ENCODE assay signal across 15 cellular contexts in the genomic region with DNA sequence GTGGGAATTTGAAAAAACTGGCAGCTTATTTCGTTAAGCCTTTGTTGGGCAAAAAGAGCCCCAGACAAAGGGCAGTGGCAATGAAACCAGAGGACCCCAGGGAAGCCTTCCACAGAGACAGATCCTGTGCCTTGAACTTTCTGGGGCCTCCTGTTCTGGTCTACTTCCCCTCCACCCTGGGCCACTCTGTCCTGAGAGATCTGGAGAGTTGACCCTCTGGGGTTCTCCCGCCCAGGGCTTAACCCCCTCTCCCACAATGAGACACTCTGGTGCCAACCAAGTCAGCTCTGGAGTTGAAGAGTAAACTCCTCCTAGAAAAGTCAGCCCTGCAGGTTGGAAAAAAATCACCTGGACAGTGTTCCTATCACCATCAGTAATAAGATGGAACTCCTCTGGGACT.
"Had no signal": no experiment of that assay in that cellular context is flagged by ENCODE, and none has a peak within 500 bp of the region (broad histone marks: within the 10 kb centered on the region; RNA-seq: fewer than 3 reads in every experiment).

No MANE protein-coding gene starts in this region.

- DNase-seq: activated CD4-positive, alpha-beta T cell treated with anti-CD3 and anti-CD28 coated beads, Interleukin-2, amount 50 U/mL, for 1 hour; activated CD4-positive, CD25-positive, alpha-beta regulatory T cell; activated naive CD4-positive, alpha-beta T cell treated with anti-CD3 and anti-CD28 coated beads, Interleukin-2, amount 50 U/mL, for 16 hours; adrenal gland; dermis blood vessel endothelial cell; esophagus squamous epithelium; foreskin fibroblast; islet precursor cell; midbrain; retina; stimulated activated CD4-positive, alpha-beta T cell treated with anti-CD3 and anti-CD28 coated beads, Interleukin-4, amount 100 ng/mL, for 4 hours; trophoblast cell had no signal

- H3K27me3 ChIP-seq: adrenal gland, esophagus squamous epithelium had no signal

- ATAC-seq: SK-N-SH treated with all-trans-retinoic acid at 6 μM for 48 hours had no signal

- H3K9me3 Mint-ChIP-seq: central memory CD8-positive, alpha-beta T cell had no signal

- H3K4me3 Mint-ChIP-seq: central memory CD8-positive, alpha-beta T cell had no signal

- H3K9me3 ChIP-seq: adrenal gland, esophagus squamous epithelium had no signal

- H3K4me1 Mint-ChIP-seq: central memory CD8-positive, alpha-beta T cell had no signal

- H3K4me3 ChIP-seq: adrenal gland, esophagus squamous epithelium, skin epidermis had no signal

- H3K27me3 Mint-ChIP-seq: central memory CD8-positive, alpha-beta T cell had no signal
